Comparison of ENCODE assay signal across 27 cellular contexts in genomic region chr5:149711338-149711737, GRCh38.
"Had no signal": no experiment of that assay in that cellular context is flagged by ENCODE, and none has a peak within 500 bp of the region (broad histone marks: within the 10 kb centered on the region; RNA-seq: fewer than 3 reads in every experiment).

No MANE protein-coding gene starts in this region.

- DNase-seq: activated CD4-positive, alpha-beta T cell treated with anti-CD3 and anti-CD28 coated beads for 48 hours; activated CD4-positive, alpha-beta T cell treated with anti-CD3 and anti-CD28 coated beads, Interleukin-2, amount 50 U/mL, for 4 hours; activated CD4-positive, CD25-positive, alpha-beta regulatory T cell treated with anti-CD3 and anti-CD28 coated beads, Interleukin-2, amount 50 U/mL, for 72 hours; activated CD8-positive, alpha-beta T cell treated with anti-CD3 and anti-CD28 coated beads, Interleukin-2, amount 10 ng/mL, durations not matched to agents 7 days and 5 days; activated naive CD4-positive, alpha-beta T cell treated with anti-CD3 and anti-CD28 coated beads, Interleukin-2, amount 50 U/mL, for 16 hours; activated naive CD8-positive, alpha-beta T cell treated with anti-CD3 and anti-CD28 coated beads, Interleukin-2, amount 10 ng/mL, durations not matched to agents 7 days and 5 days; activated T-cell treated with anti-CD3 and anti-CD28 coated beads, Interleukin-2, amount 50 U/mL, for 72 hours; aorta; central memory CD4-positive, alpha-beta T cell; IMR-90; KG1; NCI-H1048; NCI-H146; NCI-H187 treated with DMSO at 0.1 percent for 48 hours; NCI-H2171 treated with DMSO at 0.1 percent for 48 hours; NCI-H226; NCI-H510A; NCI-H526 treated with DMSO at 0.1 percent for 48 hours; NK-92 treated with Interleukin-12 subunit alpha and Interleukin-12 subunit beta, amount 100 ng/mL, for 24 hours; OCI-M1; SHP77 treated with DMSO at 0.1 percent for 48 hours; T-helper 17 cell; T-helper 9 cell had no signal

- H3K4me1 ChIP-seq: breast epithelium had no signal

- H3K4me3 ChIP-seq: breast epithelium had no signal

- H3K27me3 ChIP-seq: breast epithelium had no signal

- H3K36me3 ChIP-seq: breast epithelium had no signal

- H3K27ac ChIP-seq: breast epithelium, RWPE1 had no signal

- H3K9me3 ChIP-seq: breast epithelium had no signal

- ATAC-seq: activated CD8-positive, alpha-beta T cell treated with anti-CD3 and anti-CD28 coated beads, Interleukin-2, amount 10 ng/mL, durations not matched to agents 7 days and 5 days; activated T-cell treated with anti-CD3 and anti-CD28 coated beads, Interleukin-2, amount 50 U/mL, for 72 hours; Panc1; T-helper 17 cell; WTC11 had no signal
